Comparison of ENCODE assay signal across 20 cellular contexts in the genomic region with DNA sequence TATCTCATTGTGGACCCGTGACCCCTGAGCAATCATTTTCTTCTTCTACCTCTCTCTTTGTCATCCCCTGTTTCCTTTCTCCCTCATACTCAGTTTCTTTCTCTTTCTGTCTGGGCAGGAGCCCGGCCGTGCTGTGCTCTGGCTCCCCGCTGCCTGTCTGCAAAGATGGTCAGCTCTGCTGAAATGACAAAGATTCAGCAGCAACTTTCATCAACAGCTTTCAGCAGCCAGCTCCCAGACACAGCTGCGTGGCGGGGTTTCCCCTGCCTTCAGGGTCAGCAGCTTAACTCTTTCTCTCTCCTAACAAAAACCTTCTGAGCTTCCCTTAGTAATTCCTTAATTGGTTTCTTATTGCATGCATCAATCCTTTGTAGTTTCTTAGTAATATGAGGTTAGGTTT.
DNase-seq lines count a peak whose midpoint lies in the region; ATAC-seq and TF ChIP-seq lines count a peak whose summit lies in the region.
"Had no signal": no experiment of that assay in that cellular context is flagged by ENCODE, and none has a peak within 500 bp of the region (broad histone marks: within the 10 kb centered on the region; RNA-seq: fewer than 3 reads in every experiment).

No MANE protein-coding gene starts in this region.

- DNase-seq in D341Med (ENCODE audit: low spot score) (peak; percentile 10), MM.1S (peak; percentile 85), neural progenitor cell (ENCODE audit: low spot score) (peak; percentile 74), islet precursor cell (no peak), NCI-H69 (lab: John Stamatoyannopoulos, UW) (no peak)
- DNase-seq: 8988T; CD8-positive, alpha-beta T cell; DMS153; MG63; NCI-H1048; NCI-H1417 treated with DMSO at 0.1 percent for 48 hours; NCI-H187 treated with DMSO at 0.1 percent for 48 hours; Peyer's patch; T-helper 1 cell had no signal

- no peaks in the 10 kb centered on the region for H3K27me3 Mint-ChIP-seq in neural progenitor cell (ENCODE audit: insufficient read depth, low read depth)

- H4K20me1 ChIP-seq in MM.1S (ENCODE audit: insufficient read depth, low read length) = no peaks in the 10 kb centered on the region
- H4K20me1 ChIP-seq in neural progenitor cell (ENCODE audit: low read depth) = no peaks in the 10 kb centered on the region
- H4K20me1 ChIP-seq: BLaER1 treated with 17β-estradiol and CSF1 and Interleukin-3, amounts not matched to agents 10 nM and 100 nM had no signal

- H3K36me3 ChIP-seq in MM.1S (replicated peaks; ENCODE audit: insufficient read depth, low read length) (no peaks in the 10 kb centered on the region), neural progenitor cell (no peaks in the 10 kb centered on the region)
- H3K36me3 ChIP-seq: BLaER1 treated with 17β-estradiol and CSF1 and Interleukin-3, amounts not matched to agents 10 nM and 100 nM; MG63; Peyer's patch; SJSA1 had no signal

- H3K27ac ChIP-seq in MM.1S (ENCODE audit: low read length) (peak overlapping the region; percentile 28; the same call in 1 of the 2 replicates), neural progenitor cell (peak overlapping the region; percentile 86)
- H3K27ac ChIP-seq: BLaER1 treated with 17β-estradiol and CSF1 and Interleukin-3, amounts not matched to agents 10 nM and 100 nM; Peyer's patch; SJSA1 had no signal

- no peak overlapping the region for H3K27ac Mint-ChIP-seq in neural progenitor cell
- H3K27ac Mint-ChIP-seq: CD8-positive, alpha-beta T cell had no signal

- H3F3A ChIP-seq in MM.1S (ENCODE audit: insufficient read depth, low read length) (0 out of 2 replicates have a peak, but pooled peaks cover 3% of the 10 kb centered on the region), neural progenitor cell (ENCODE audit: low read depth) (peaks cover 26% of the 10 kb centered on the region)

- H3K4me1 Mint-ChIP-seq in neural progenitor cell = peaks cover 19% of the 10 kb centered on the region

- H3K4me2 ChIP-seq in MM.1S (ENCODE audit: low read depth, low read length) (peak overlapping the region; percentile 10; the same call in 1 of the 2 replicates), neural progenitor cell (peak overlapping the region; percentile 36)
- H3K4me2 ChIP-seq: BLaER1 treated with 17β-estradiol and CSF1 and Interleukin-3, amounts not matched to agents 10 nM and 100 nM had no signal

- H3K36me3 Mint-ChIP-seq in neural progenitor cell = no peaks in the 10 kb centered on the region
- H3K36me3 Mint-ChIP-seq: CD8-positive, alpha-beta T cell had no signal

- no peaks in the 10 kb centered on the region for H3K79me2 ChIP-seq in MM.1S (ENCODE audit: low read length)
- H3K79me2 ChIP-seq in neural progenitor cell (ENCODE audit: low read depth) = no peaks in the 10 kb centered on the region

- H3K27me3 ChIP-seq in MM.1S (replicated peaks; ENCODE audit: insufficient read depth, low read length) = no peaks in the 10 kb centered on the region
- H3K27me3 ChIP-seq in neural progenitor cell = no peaks in the 10 kb centered on the region
- H3K27me3 ChIP-seq: BLaER1 treated with 17β-estradiol and CSF1 and Interleukin-3, amounts not matched to agents 10 nM and 100 nM; MG63; Peyer's patch; SJSA1 had no signal

- H3K9me3 Mint-ChIP-seq in neural progenitor cell = no peaks in the 10 kb centered on the region

- no peak overlapping the region for H2AFZ ChIP-seq in MM.1S (ENCODE audit: low read length)
- H2AFZ ChIP-seq in neural progenitor cell (replicated peaks) = no peak overlapping the region

- ATAC-seq in GM18868 (IDR thresholded peaks at IDR 0.05; ENCODE audit: unreplicated experiment) (peak; percentile 66), GM21723 (IDR thresholded peaks at IDR 0.05; ENCODE audit: unreplicated experiment) (no peak)
- ATAC-seq: CD8-positive, alpha-beta T cell; HCT116; Right ventricle myocardium inferior had no signal

- no peaks in the 10 kb centered on the region for H3K9me2 ChIP-seq in MM.1S (replicated peaks; ENCODE audit: insufficient read depth, low read length)

- no peak overlapping the region for H3K4me3 Mint-ChIP-seq in neural progenitor cell
- H3K4me3 Mint-ChIP-seq: CD8-positive, alpha-beta T cell had no signal

- H3K9me3 ChIP-seq in MM.1S (replicated peaks; ENCODE audit: insufficient read depth, low read length) (no peaks in the 10 kb centered on the region), neural progenitor cell (ENCODE audit: low read depth) (no peaks in the 10 kb centered on the region)
- H3K9me3 ChIP-seq: BLaER1 treated with 17β-estradiol and CSF1 and Interleukin-3, amounts not matched to agents 10 nM and 100 nM; MG63; Peyer's patch; SJSA1 had no signal

- 0 out of 2 replicates have a peak, but pooled peaks cover 8% of the 10 kb centered on the region for H3K4me1 ChIP-seq in MM.1S (ENCODE audit: low read length)
- peaks cover 17% of the 10 kb centered on the region for H3K4me1 ChIP-seq in neural progenitor cell
- H3K4me1 ChIP-seq: BLaER1 treated with 17β-estradiol and CSF1 and Interleukin-3, amounts not matched to agents 10 nM and 100 nM; Peyer's patch; SJSA1 had no signal

- H3K4me3 ChIP-seq in MM.1S (ENCODE audit: low read length) = no peak overlapping the region
- H3K4me3 ChIP-seq in neural progenitor cell = no peak overlapping the region
- H3K4me3 ChIP-seq: BLaER1 treated with 17β-estradiol and CSF1 and Interleukin-3, amounts not matched to agents 10 nM and 100 nM; MG63; Peyer's patch; SJSA1 had no signal

- TF ChIP-seq CTCF in MM.1S (IDR thresholded peaks at IDR 0.05; ENCODE audit: low read length) (no peak), neural progenitor cell (IDR thresholded peaks at IDR 0.05) (no peak)

- H3K9ac ChIP-seq in MM.1S (ENCODE audit: low read length) (no peak overlapping the region), neural progenitor cell (no peak overlapping the region)
- H3K9ac ChIP-seq: BLaER1 treated with 17β-estradiol and CSF1 and Interleukin-3, amounts not matched to agents 10 nM and 100 nM had no signal

Comparison
In these comparisons a context has a peak if more than half of its experiments do, and no peak if none do; other contexts are left out.
1. DNase-seq: peak in D341Med (single experiment), MM.1S (single experiment) and neural progenitor cell (single experiment); none in islet precursor cell (single experiment) and NCI-H69 (single experiment).